In the genomic region with DNA sequence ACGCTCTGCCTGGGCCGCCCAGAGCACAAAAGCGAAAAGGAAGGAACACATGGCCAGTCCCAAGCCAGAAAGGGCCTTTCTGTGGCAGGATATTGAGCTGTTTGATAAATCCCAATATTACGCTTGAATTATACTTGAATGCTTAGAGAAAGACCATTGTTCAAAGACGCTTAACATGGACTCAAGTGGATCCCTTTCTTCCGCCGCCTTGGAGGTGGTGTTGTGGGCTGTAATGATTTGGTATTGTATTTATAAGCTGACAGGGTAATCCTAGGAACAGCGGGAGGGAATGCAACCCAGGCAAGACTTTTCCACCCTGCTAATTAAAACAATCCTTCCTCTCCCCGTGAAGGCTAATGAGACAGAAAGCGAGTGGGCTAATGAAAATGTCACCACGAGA, we compare ENCODE assay signal across 11 cellular contexts. TPM values are rescaled to one million over a fixed set of nuclear protein-coding genes. Genes with fewer than 3 reads are reported as not detected.
"Had no signal": no experiment of that assay in that cellular context is flagged by ENCODE, and none has a peak within 500 bp of the region (broad histone marks: within the 10 kb centered on the region; RNA-seq: fewer than 3 reads in every experiment).

No MANE protein-coding gene starts in this region.

- FAIRE-seq: HepG2, K562 had no signal

- H2AFZ ChIP-seq: GM23248 had no signal

- H3K9me3 ChIP-seq: HAP-1 had no signal

- H3K4me1 ChIP-seq: HAP-1 had no signal

- DNase-seq: GM23248, H7, HFFc6, IMR-90, KG1 had no signal

- H3K9ac ChIP-seq: GM23248 had no signal

- H3K4me3 Mint-ChIP-seq: HFFc6 had no signal

- H3K4me3 ChIP-seq: GM23248, HAP-1, K562 had no signal

- H3K27ac ChIP-seq: GM23248, HL-60 had no signal

- H3K9me3 Mint-ChIP-seq: HFFc6 had no signal

- H3K36me3 ChIP-seq: HAP-1 had no signal

- H3K27ac Mint-ChIP-seq: HFFc6 had no signal

RNA-seq across cellular contexts. Expression of a gene that starts 24.9 kb away (rescaled TPM):
- total RNA-seq: GM23248, H4, HepG2, HFFc6, HT1080, IMR-90, K562 had no signal
- polyA plus RNA-seq: GM23248, HepG2, IMR-90, K562 had no signal
